ENCODE assay signal across 10 cellular contexts in the genomic region with DNA sequence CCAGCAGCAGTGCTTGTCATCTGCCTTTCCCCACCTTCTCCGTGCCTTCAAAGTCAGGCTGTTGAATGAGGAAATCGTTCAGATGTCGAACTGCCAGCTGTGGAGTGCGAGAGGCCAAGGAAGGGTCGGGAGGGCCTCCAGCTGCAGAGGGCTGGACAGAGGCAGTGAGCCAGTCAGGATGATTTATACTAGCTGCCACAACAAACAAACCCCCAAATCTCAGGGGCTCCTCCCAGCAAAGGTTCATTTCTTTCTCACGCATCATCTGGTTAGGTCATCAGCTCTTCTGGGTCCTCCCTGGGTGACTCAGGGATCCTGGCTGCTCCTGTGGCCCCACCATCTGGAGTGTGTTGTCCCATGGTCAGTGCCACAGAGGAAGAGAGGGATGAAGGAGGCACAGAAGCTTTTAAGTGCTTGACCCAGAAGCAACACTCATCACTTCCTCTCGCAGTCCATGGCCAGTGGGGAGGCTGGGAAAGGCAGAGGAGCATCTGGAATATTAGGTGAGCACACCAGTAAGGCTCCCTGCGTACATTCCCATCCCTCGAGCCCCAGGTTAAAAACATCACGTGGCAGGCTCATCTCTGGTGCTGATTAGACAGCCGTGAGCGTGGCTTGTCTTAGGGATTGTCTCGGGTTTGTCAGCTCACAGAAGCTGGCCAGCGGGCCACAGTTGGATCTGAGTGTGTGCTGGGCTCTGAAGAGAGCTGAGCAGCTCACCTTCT.
DNase-seq lines count a peak whose midpoint lies in the region; ATAC-seq and TF ChIP-seq lines count a peak whose summit lies in the region.
"Had no signal": no experiment of that assay in that cellular context is flagged by ENCODE, and none has a peak within 500 bp of the region (broad histone marks: within the 10 kb centered on the region; RNA-seq: fewer than 3 reads in every experiment).

No MANE protein-coding gene starts in this region.

- no peaks in the 10 kb centered on the region for H3K9me3 Mint-ChIP-seq in HFFc6
- H3K9me3 Mint-ChIP-seq in stimulated activated naive B cell treated with anti-CD40 and anti-IgM and Interleukin-4, amounts not matched to agents 10 μg/mL and 1 μg/mL and 100 μg/mL, for 72 hours, result no peaks in the 10 kb centered on the region

- peaks cover 13% of the 10 kb centered on the region for H3K27me3 Mint-ChIP-seq in HFFc6 (ENCODE audit: insufficient read depth)
- no peaks in the 10 kb centered on the region for H3K27me3 Mint-ChIP-seq in stimulated activated naive B cell treated with anti-CD40 and anti-IgM and Interleukin-4, amounts not matched to agents 10 μg/mL and 1 μg/mL and 100 μg/mL, for 72 hours

- H2AFZ ChIP-seq in hepatocyte, result no peak overlapping the region

- in situ Hi-C loops in astrocyte of the cerebellum (cut with HindIII; ENCODE audit: low sequenced_read_pairs), result no loop called here

- peaks cover 10% of the 10 kb centered on the region; the same call in 1 of the 2 replicates for H3K36me3 Mint-ChIP-seq in HFFc6 (ENCODE audit: low read depth)
- H3K36me3 Mint-ChIP-seq in stimulated activated naive B cell treated with anti-CD40 and anti-IgM and Interleukin-4, amounts not matched to agents 10 μg/mL and 1 μg/mL and 100 μg/mL, for 72 hours, result peaks cover 19 to 36% of the 10 kb centered on the region in 2 donors

- H4K20me1 ChIP-seq in hepatocyte (ENCODE audit: insufficient read depth, poor library complexity, severe bottlenecking), result no peaks in the 10 kb centered on the region

- H3K27me3 ChIP-seq in hepatocyte, result no peaks in the 10 kb centered on the region

- 57% methylated on average over 14 of the region's 14 CpGs for WGBS in hepatocyte (ENCODE audit: low lambda C conversion rate, missing lambda C conversion rate)

- peak overlapping the region; percentile 73 for H3K4me3 Mint-ChIP-seq in HFFc6
- no peak overlapping the region for H3K4me3 Mint-ChIP-seq in stimulated activated naive B cell treated with anti-CD40 and anti-IgM and Interleukin-4, amounts not matched to agents 10 μg/mL and 1 μg/mL and 100 μg/mL, for 72 hours

- H3K4me1 ChIP-seq in hepatocyte (ENCODE audit: insufficient read depth), result no peaks in the 10 kb centered on the region

- H3K36me3 ChIP-seq in hepatocyte (replicated peaks; ENCODE audit: insufficient read depth, low read depth), result no peaks in the 10 kb centered on the region

- DNase-seq in HFFc6, result peak; percentile 96
- peak; percentile 50 for DNase-seq in astrocyte of the cerebellum (ENCODE audit: low read depth)
- DNase-seq in hepatocyte (ENCODE audit: low spot score), result peak; percentile 64
- no peak for DNase-seq in stimulated activated naive B cell treated with anti-CD40 and anti-IgM and Interleukin-4, amounts not matched to agents 10 μg/mL and 1 μg/mL and 100 μg/mL, for 72 hours
- DNase-seq in iPS-NIHi11 (ENCODE audit: low spot score), result no peak
- no peak for DNase-seq in C1 segment of cervical spinal cord (lab: John Stamatoyannopoulos, UW)
- DNase-seq: NCI-H1105 had no signal

- H3K4me2 ChIP-seq in hepatocyte, result no peak overlapping the region

- no peaks in the 10 kb centered on the region for H3K9me3 ChIP-seq in hepatocyte (ENCODE audit: low read depth)

- H3K9me2 ChIP-seq in hepatocyte (replicated peaks; ENCODE audit: insufficient read depth), result no peaks in the 10 kb centered on the region

- peak overlapping the region; percentile 62 for H3K27ac ChIP-seq in hepatocyte

- H3K4me1 Mint-ChIP-seq in HFFc6 (ENCODE audit: low read depth), result peaks cover 14% of the 10 kb centered on the region
- H3K4me1 Mint-ChIP-seq in stimulated activated naive B cell treated with anti-CD40 and anti-IgM and Interleukin-4, amounts not matched to agents 10 μg/mL and 1 μg/mL and 100 μg/mL, for 72 hours, result peaks cover 43 to 57% of the 10 kb centered on the region in 2 donors

- H3K27ac Mint-ChIP-seq in HFFc6, result peak overlapping the region; percentile 95
- peak overlapping the region; percentile 66 for H3K27ac Mint-ChIP-seq in stimulated activated naive B cell treated with anti-CD40 and anti-IgM and Interleukin-4, amounts not matched to agents 10 μg/mL and 1 μg/mL and 100 μg/mL, for 72 hours

- no peaks in the 10 kb centered on the region for H3K79me2 ChIP-seq in hepatocyte

- no peak overlapping the region for H3K4me3 ChIP-seq in astrocyte of the cerebellum (ENCODE audit: low read depth, low read length)
- no peak overlapping the region for H3K4me3 ChIP-seq in hepatocyte
- H3K4me3 ChIP-seq: skin epidermis had no signal

- ATAC-seq in stimulated activated naive B cell treated with anti-CD40 and anti-IgM and Interleukin-4, amounts not matched to agents 10 μg/mL and 1 μg/mL and 100 μg/mL, for 72 hours (replicated peaks), result no peak
- ATAC-seq in HG02884 (IDR thresholded peaks at IDR 0.05; ENCODE audit: unreplicated experiment) (no peak), HG03280 (IDR thresholded peaks at IDR 0.05; ENCODE audit: unreplicated experiment) (no peak)

- no peak for TF ChIP-seq CTCF in HFFc6 (IDR thresholded peaks at IDR 0.05)
- TF ChIP-seq CTCF in astrocyte of the cerebellum (IDR thresholded peaks at IDR 0.05; ENCODE audit: low read depth, low read length, missing control alignments), result no peak
- TF ChIP-seq CTCF in hepatocyte (IDR thresholded peaks at IDR 0.05; ENCODE audit: poor library complexity), result no peak

Comparison
In these comparisons a context has a peak if more than half of its experiments do, and no peak if none do; other contexts are left out.
1. DNase-seq: peak in HFFc6 (single experiment), astrocyte of the cerebellum (single experiment) and hepatocyte (single experiment); none in stimulated activated naive B cell treated with anti-CD40 and anti-IgM and Interleukin-4, amounts not matched to agents 10 μg/mL and 1 μg/mL and 100 μg/mL, for 72 hours (single experiment), iPS-NIHi11 (single experiment) and C1 segment of cervical spinal cord (0 of 14).